ENCODE assay signal across 1 cellular context in the genomic region with DNA sequence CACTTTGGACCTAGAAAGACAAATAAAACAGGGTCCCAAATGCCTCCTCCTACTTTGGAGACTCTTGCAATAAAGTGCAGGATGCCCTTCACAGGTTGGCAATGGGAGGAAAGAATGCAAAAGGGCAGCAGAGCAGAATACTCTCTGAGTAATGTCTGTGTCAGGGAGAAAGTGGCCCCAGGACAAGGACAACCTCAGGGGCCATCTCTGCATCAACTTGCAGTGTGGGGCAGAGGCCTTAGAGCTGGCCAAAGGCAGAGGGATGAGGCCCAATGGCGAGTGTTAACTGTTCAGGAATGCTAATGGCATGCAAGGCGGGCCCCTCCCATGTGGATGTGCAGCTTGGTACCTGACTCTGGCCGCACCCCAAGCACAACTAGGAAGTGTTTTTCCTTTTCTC.
TF ChIP-seq lines count a peak whose summit lies in the region.

No MANE protein-coding gene starts in this region.

TF ChIP-seq in SK-N-SH, 30 proteins besides CTCF, POLR2A, EP300 and RAD21 (continued from another document):
- TF ChIP-seq REST (IDR thresholded peaks at IDR 0.05; ENCODE audit: low read depth, low read length) (no peak), POLR2AphosphoS5 (IDR thresholded peaks at IDR 0.05; ENCODE audit: low read depth, low read length) (no peak), NFIC (IDR thresholded peaks at IDR 0.05; ENCODE audit: borderline replicate concordance) (no peak), TCF12 (IDR thresholded peaks at IDR 0.05) (no peak)
